ENCODE assay signal across 2 cellular contexts in genomic region chr13:95678967-95679366, GRCh38.
TF ChIP-seq lines count a peak whose summit lies in the region.

No MANE protein-coding gene starts in this region.

TF ChIP-seq in HepG2, 621 proteins besides CTCF, POLR2A, EP300 and RAD21:
- TF ChIP-seq ZNF24 (IDR thresholded peaks at IDR 0.05) (no peak), MIER3 (CRISPR knock-in tag; IDR thresholded peaks at IDR 0.05; ENCODE audit: borderline replicate concordance) (no peak), ZNF784 (CRISPR knock-in tag; IDR thresholded peaks at IDR 0.05; ENCODE audit: borderline replicate concordance) (no peak), CREM (IDR thresholded peaks at IDR 0.05) (no peak), CREM (CRISPR knock-in tag; IDR thresholded peaks at IDR 0.05) (no peak), TBX3 (IDR thresholded peaks at IDR 0.05; ENCODE audit: borderline replicate concordance) (no peak), ZNF703 (CRISPR knock-in tag; IDR thresholded peaks at IDR 0.05; ENCODE audit: borderline replicate concordance) (no peak), PRMT3 (CRISPR knock-in tag; IDR thresholded peaks at IDR 0.05; ENCODE audit: borderline replicate concordance, low read depth) (no peak), DRAP1 (CRISPR knock-in tag; IDR thresholded peaks at IDR 0.05) (no peak), MXD4 (CRISPR knock-in tag; IDR thresholded peaks at IDR 0.05) (no peak)

TF ChIP-seq in liver, 16 proteins besides CTCF, POLR2A, EP300 and RAD21:
- TF ChIP-seq JUND (IDR thresholded peaks at IDR 0.05) (no peak), TAF1 (conservative IDR thresholded peaks at IDR 0.05) (no peak), EGR1 (IDR thresholded peaks at IDR 0.05; ENCODE audit: low read depth in 2 of 2) (no peak), HNF4A (conservative IDR thresholded peaks at IDR 0.05) (no peak), MAX (IDR thresholded peaks at IDR 0.05) (no peak)
